ENCODE assay signal across 1 cellular context in genomic region chr22:31399211-31400022, GRCh38.
A peak's percentile ranks its signal among the peaks of the same experiment; 100 is the strongest.
TF ChIP-seq lines count a peak whose summit lies in the region.

Gene DRG1, plus strand, starts transcription at chr22:31399604. Its CDS starts 80 bp downstream, at chr22:31399684.

TF ChIP-seq in HepG2, 621 proteins besides CTCF, POLR2A, EP300 and RAD21 (continued from another document and continues in another):
- TF ChIP-seq NFAT5 (CRISPR knock-in tag; IDR thresholded peaks at IDR 0.05) (0 out of 2 replicates have a peak, but pooled peaks have one; percentile 52), MIER3 (CRISPR knock-in tag; IDR thresholded peaks at IDR 0.05; ENCODE audit: borderline replicate concordance) (peak; percentile 49), ZNF468 (CRISPR knock-in tag; IDR thresholded peaks at IDR 0.05) (no peak), ZNF34 (CRISPR knock-in tag; IDR thresholded peaks at IDR 0.05; ENCODE audit: borderline replicate concordance) (no peak), ARID4A (CRISPR knock-in tag; IDR thresholded peaks at IDR 0.05; ENCODE audit: borderline replicate concordance) (peak; percentile 92), CERS6 (CRISPR knock-in tag; IDR thresholded peaks at IDR 0.05) (0 out of 2 replicates have a peak, but pooled peaks have one; percentile 20), ZNF530 (CRISPR knock-in tag; IDR thresholded peaks at IDR 0.05; ENCODE audit: low read depth) (no peak), RFX5 (IDR thresholded peaks at IDR 0.05; ENCODE audit: low read depth, low read length) (no peak), SKI (IDR thresholded peaks at IDR 0.05; ENCODE audit: partially characterized antibody) (peak; percentile 78), YEATS2 (CRISPR knock-in tag; IDR thresholded peaks at IDR 0.05; ENCODE audit: borderline replicate concordance) (peak; percentile 92), SIN3A (IDR thresholded peaks at IDR 0.05; ENCODE audit: borderline replicate concordance, low read depth, low read length) (peak; percentile 80; the same call in 1 of the 2 replicates), ATRX (CRISPR knock-in tag; IDR thresholded peaks at IDR 0.05; ENCODE audit: borderline replicate concordance) (no peak), SOX5 (CRISPR knock-in tag; IDR thresholded peaks at IDR 0.05; ENCODE audit: borderline replicate concordance) (peak; percentile 26; the same call in 1 of the 2 replicates), ATF5 (CRISPR knock-in tag; IDR thresholded peaks at IDR 0.05; ENCODE audit: low read depth) (no peak), ZNF747 (CRISPR knock-in tag; IDR thresholded peaks at IDR 0.05; ENCODE audit: borderline replicate concordance) (no peak), ZNF547 (CRISPR knock-in tag; IDR thresholded peaks at IDR 0.05) (peak; percentile 93), ZNF770 (CRISPR knock-in tag; IDR thresholded peaks at IDR 0.05) (peak; percentile 97), REXO4 (CRISPR knock-in tag; IDR thresholded peaks at IDR 0.05; ENCODE audit: borderline replicate concordance) (no peak), CEBPB (IDR thresholded peaks at IDR 0.05; ENCODE audit: borderline replicate concordance, low read depth, low read length) (no peak), ZNF18 (CRISPR knock-in tag; IDR thresholded peaks at IDR 0.05; ENCODE audit: insufficient replicate concordance) (peak; percentile 32), CHCHD3 (CRISPR knock-in tag; IDR thresholded peaks at IDR 0.05) (no peak), RAD51 (IDR thresholded peaks at IDR 0.05; ENCODE audit: borderline replicate concordance) (no peak), IKZF5 (CRISPR knock-in tag; IDR thresholded peaks at IDR 0.05) (peak; percentile 89; the same call in 1 of the 2 replicates), ZNF574 (CRISPR knock-in tag; IDR thresholded peaks at IDR 0.05) (peak; percentile 99), THAP8 (CRISPR knock-in tag; IDR thresholded peaks at IDR 0.05; ENCODE audit: borderline replicate concordance) (no peak; the same call in 1 of the 2 replicates), PRDM15 (CRISPR knock-in tag; IDR thresholded peaks at IDR 0.05) (peak; percentile 45; the same call in 1 of the 2 replicates)
